Comparison of ENCODE assay signal across 28 cellular contexts in the genomic region with DNA sequence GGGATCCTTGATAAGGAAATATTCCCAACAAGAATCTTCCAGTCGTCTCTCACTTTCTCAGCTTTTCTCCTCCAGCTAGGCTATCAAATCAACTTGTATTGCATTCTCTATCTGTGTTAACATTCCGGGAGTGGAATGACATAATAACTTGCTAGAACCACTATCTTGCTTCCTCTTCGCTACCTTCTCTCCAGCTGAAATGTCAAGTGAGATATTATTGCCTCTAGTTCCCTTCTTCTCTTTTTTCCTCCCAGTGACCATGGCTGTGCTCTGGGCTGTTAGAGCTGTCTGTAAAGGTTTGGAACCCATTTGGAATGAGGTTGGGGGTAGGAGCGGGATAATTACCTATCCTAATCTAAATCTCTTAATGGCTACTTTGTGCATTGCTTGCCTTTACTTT. TPM values are rescaled to one million over a fixed set of nuclear protein-coding genes. Genes with fewer than 3 reads are reported as not detected.
"Had no signal": no experiment of that assay in that cellular context is flagged by ENCODE, and none has a peak within 500 bp of the region (broad histone marks: within the 10 kb centered on the region; RNA-seq: fewer than 3 reads in every experiment).

No MANE protein-coding gene starts in this region.

- DNase-seq: activated CD4-positive, alpha-beta T cell treated with anti-CD3 and anti-CD28 coated beads for 48 hours; activated CD4-positive, alpha-beta T cell treated with anti-CD3 and anti-CD28 coated beads, Interleukin-2, amount 50 U/mL, for 48 hours; activated CD8-positive, alpha-beta memory T cell treated with anti-CD3 and anti-CD28 coated beads for 24 hours; activated effector memory CD4-positive, alpha-beta T cell treated with Interleukin-2 at 50 U/mL for 16 hours; activated naive CD4-positive, alpha-beta T cell treated with anti-CD3 and anti-CD28 coated beads for 36 hours; activated naive CD8-positive, alpha-beta T cell treated with anti-CD3 and anti-CD28 coated beads for 36 hours; adrenal gland; brain microvascular endothelial cell; dermis blood vessel endothelial cell; effector CD4-positive, alpha-beta T cell; gastrocnemius medialis; glutamatergic neuron; kidney; lower lobe of right lung; mesenchymal stem cell; ovary; spleen; stimulated activated naive CD4-positive, alpha-beta T cell; SW 1271; T-helper 9 cell had no signal

- H3K4me3 ChIP-seq: adrenal gland, gastrocnemius medialis, lower lobe of right lung, ovary, prostate gland, spleen, tibial nerve had no signal

- H3K27ac ChIP-seq: adrenal gland, brain microvascular endothelial cell, gastrocnemius medialis, lower lobe of right lung, neutrophil, ovary, prostate gland, spleen, tibial nerve, VCaP had no signal

- H3K36me3 ChIP-seq: adrenal gland, brain microvascular endothelial cell, gastrocnemius medialis, lower lobe of right lung, neutrophil, ovary, prostate gland, spleen, tibial nerve had no signal

- H3K9me3 ChIP-seq: adrenal gland, gastrocnemius medialis, lower lobe of right lung, neutrophil, ovary, prostate gland had no signal

- FAIRE-seq: astrocyte, colon, endometrium, kidney, TTC549 had no signal

- H3K4me1 ChIP-seq: adrenal gland, gastrocnemius medialis, lower lobe of right lung, prostate gland, spleen, tibial nerve had no signal

- ATAC-seq: gastrocnemius medialis, lower lobe of right lung had no signal

RNA-seq across cellular contexts. Expression of a gene that starts 16.9 kb away (rescaled TPM):
- total RNA-seq: activated naive CD4-positive, alpha-beta T cell treated with anti-CD3 and anti-CD28 coated beads for 36 hours had no signal
